In genomic region chr19:19944583-19944880, GRCh38 we compare ENCODE assay signal across 34 cellular contexts. TPM values are rescaled to one million over a fixed set of nuclear protein-coding genes. Genes with fewer than 3 reads are reported as not detected.
DNase-seq lines count a peak whose midpoint lies in the region; ATAC-seq, FAIRE-seq and TF ChIP-seq lines count a peak whose summit lies in the region.
"Had no signal": no experiment of that assay in that cellular context is flagged by ENCODE, and none has a peak within 500 bp of the region (broad histone marks: within the 10 kb centered on the region; RNA-seq: fewer than 3 reads in every experiment).

No MANE protein-coding gene starts in this region.

- no TSS peak for BruUV-seq in K562 (replicated peaks; lab: Mats Ljungman, UMichigan)

- H3K27ac Mint-ChIP-seq in endothelial cell (ENCODE audit: unreplicated experiment): no peak overlapping the region
- no peak overlapping the region for H3K27ac Mint-ChIP-seq in osteocyte (ENCODE audit: unreplicated experiment)
- H3K27ac Mint-ChIP-seq in immature natural killer cell: no peak overlapping the region
- no peak overlapping the region for H3K27ac Mint-ChIP-seq in activated CD8-positive, alpha-beta T cell treated with anti-CD3 and anti-CD28 coated beads for 36 hours
- H3K27ac Mint-ChIP-seq: B cell; CD14-positive monocyte; CD4-positive, alpha-beta memory T cell; CD4-positive, alpha-beta T cell; CD4-positive, CD25-positive, alpha-beta regulatory T cell; CD8-positive, alpha-beta memory T cell; CD8-positive, alpha-beta T cell had no signal

- H3K4me3 Mint-ChIP-seq in endothelial cell (ENCODE audit: unreplicated experiment): peak overlapping the region; percentile 6
- H3K4me3 Mint-ChIP-seq in osteocyte (ENCODE audit: unreplicated experiment): no peak overlapping the region
- no peak overlapping the region for H3K4me3 Mint-ChIP-seq in immature natural killer cell
- no peak overlapping the region for H3K4me3 Mint-ChIP-seq in activated CD8-positive, alpha-beta T cell treated with anti-CD3 and anti-CD28 coated beads for 36 hours
- H3K4me3 Mint-ChIP-seq: B cell; CD14-positive monocyte; CD4-positive, alpha-beta memory T cell; CD4-positive, alpha-beta T cell; CD4-positive, CD25-positive, alpha-beta regulatory T cell; CD8-positive, alpha-beta memory T cell; CD8-positive, alpha-beta T cell had no signal

- TF ChIP-seq RAD21 in K562 (CRISPR knock-in tag; conservative IDR thresholded peaks at IDR 0.05 in 1 of 2, IDR thresholded peaks at IDR 0.05 in 1 of 2): no peak

- TF ChIP-seq CTCF in K562 (IDR thresholded peaks at IDR 0.05 in 2 of 3, conservative IDR thresholded peaks at IDR 0.05 in 1 of 3; ENCODE audit: insufficient read depth in 2 of 3, low read depth in 1 of 3, low read length in 3 of 3) (no peak), endothelial cell (IDR thresholded peaks at IDR 0.05; ENCODE audit: unreplicated experiment) (no peak), osteocyte (IDR thresholded peaks at IDR 0.05) (no peak)
- TF ChIP-seq CTCF in activated CD8-positive, alpha-beta T cell treated with anti-CD3 and anti-CD28 coated beads for 36 hours (IDR thresholded peaks at IDR 0.05): no peak

- no peaks in the 10 kb centered on the region for H3K36me3 ChIP-seq in K562 (ENCODE audit: control insufficient read depth, insufficient read depth, low read length)
- H3K36me3 ChIP-seq: BE2C had no signal

- H3K4me3 ChIP-seq in K562: no peak overlapping the region
- H3K4me3 ChIP-seq: A549; BLaER1; BLaER1 treated with 17β-estradiol and CSF1 and Interleukin-3, amounts not matched to agents 10 nM and 100 nM had no signal

- peak overlapping the region; percentile 61 for H3K27ac ChIP-seq in K562 (ENCODE audit: extremely low read depth, low read depth, low read length)
- H3K27ac ChIP-seq: 22Rv1; A549; BLaER1; BLaER1 treated with 17β-estradiol and CSF1 and Interleukin-3, amounts not matched to agents 10 nM and 100 nM; C4-2B had no signal

- WGBS in K562 (ENCODE audit: insufficient coverage, low coverage, missing lambda C conversion rate): 5% methylated on average over 3 of the region's 3 CpGs

- no peaks in the 10 kb centered on the region for H4K20me1 ChIP-seq in K562 (replicated peaks; ENCODE audit: control insufficient read depth, insufficient read depth, low read length)
- H4K20me1 ChIP-seq: BLaER1; BLaER1 treated with 17β-estradiol and CSF1 and Interleukin-3, amounts not matched to agents 10 nM and 100 nM had no signal

- H3K79me2 ChIP-seq in K562 (ENCODE audit: control insufficient read depth, insufficient read depth, low read length): no peaks in the 10 kb centered on the region

- H3K27me3 Mint-ChIP-seq in endothelial cell (ENCODE audit: unreplicated experiment) (peaks cover 1% of the 10 kb centered on the region), osteocyte (ENCODE audit: unreplicated experiment) (no peaks in the 10 kb centered on the region), immature natural killer cell (ENCODE audit: low read depth in 3 of 3) (no peaks in the 10 kb centered on the region)
- H3K27me3 Mint-ChIP-seq in activated CD8-positive, alpha-beta T cell treated with anti-CD3 and anti-CD28 coated beads for 36 hours: no peaks in the 10 kb centered on the region
- H3K27me3 Mint-ChIP-seq: CD4-positive, CD25-positive, alpha-beta regulatory T cell had no signal

- no peaks in the 10 kb centered on the region for H3K27me3 ChIP-seq in K562 (ENCODE audit: control insufficient read depth in 2 of 2, insufficient read depth in 2 of 2, low read length in 2 of 2)
- H3K27me3 ChIP-seq: BE2C; BLaER1; BLaER1 treated with 17β-estradiol and CSF1 and Interleukin-3, amounts not matched to agents 10 nM and 100 nM had no signal

- peak overlapping the region; percentile 68; the same call in 1 of the 2 replicates for H2AFZ ChIP-seq in K562 (ENCODE audit: low read depth, low read length)

- in situ Hi-C loops in K562 (cut with MboI): no loop called here

- peaks cover 0 to 10% of the 10 kb centered on the region in 2 experiments; a peak in 3 of 5 replicates for H3K4me1 ChIP-seq in K562 (replicated peaks in 1 of 2; ENCODE audit: control insufficient read depth in 2 of 2, insufficient read depth in 2 of 2, low read length in 2 of 2)
- H3K4me1 ChIP-seq: A549, BE2C, Caco-2 had no signal

- no peaks in the 10 kb centered on the region for H3K4me1 Mint-ChIP-seq in endothelial cell (ENCODE audit: unreplicated experiment)
- no peaks in the 10 kb centered on the region for H3K4me1 Mint-ChIP-seq in osteocyte (ENCODE audit: unreplicated experiment)
- H3K4me1 Mint-ChIP-seq in immature natural killer cell: no peaks in the 10 kb centered on the region
- H3K4me1 Mint-ChIP-seq in activated CD8-positive, alpha-beta T cell treated with anti-CD3 and anti-CD28 coated beads for 36 hours (ENCODE audit: low read depth): no peaks in the 10 kb centered on the region
- H3K4me1 Mint-ChIP-seq: B cell; CD14-positive monocyte; CD4-positive, alpha-beta memory T cell; CD4-positive, CD25-positive, alpha-beta regulatory T cell; CD8-positive, alpha-beta memory T cell had no signal

- H3K9me1 ChIP-seq in K562 (ENCODE audit: control insufficient read depth, insufficient read depth, low read length): no peaks in the 10 kb centered on the region

- peaks cover 1% of the 10 kb centered on the region; the same call in 1 of the 2 replicates for H3K9me3 ChIP-seq in K562 (replicated peaks; ENCODE audit: control insufficient read depth, insufficient read depth, low read depth, low read length)
- H3K9me3 ChIP-seq: A549, BE2C, Caco-2 had no signal

- no peaks in the 10 kb centered on the region for H3K9me3 Mint-ChIP-seq in endothelial cell (ENCODE audit: unreplicated experiment)
- peaks cover 40% of the 10 kb centered on the region for H3K9me3 Mint-ChIP-seq in osteocyte (ENCODE audit: unreplicated experiment)
- H3K9me3 Mint-ChIP-seq in immature natural killer cell: peaks cover 0 to 13% (median 8%) of the 10 kb centered on the region in 6 donors
- H3K9me3 Mint-ChIP-seq in activated CD8-positive, alpha-beta T cell treated with anti-CD3 and anti-CD28 coated beads for 36 hours: peaks cover 21% of the 10 kb centered on the region

- CTCF ChIA-PET in K562 (lab: Yijun Ruan, JAX; ENCODE audit: low intra/inter-chr PET ratio): no interaction called here
- CTCF ChIA-PET in activated CD8-positive, alpha-beta T cell treated with anti-CD3 and anti-CD28 coated beads for 36 hours (lab: Charles Lee): no interaction called here

- peaks cover 16% of the 10 kb centered on the region for H3K36me3 Mint-ChIP-seq in endothelial cell (ENCODE audit: low read depth, unreplicated experiment)
- no peaks in the 10 kb centered on the region for H3K36me3 Mint-ChIP-seq in osteocyte (ENCODE audit: unreplicated experiment)
- peaks cover 0 to 4% (median 2%) of the 10 kb centered on the region in 3 donors for H3K36me3 Mint-ChIP-seq in immature natural killer cell
- no peaks in the 10 kb centered on the region for H3K36me3 Mint-ChIP-seq in activated CD8-positive, alpha-beta T cell treated with anti-CD3 and anti-CD28 coated beads for 36 hours (ENCODE audit: low read depth)
- H3K36me3 Mint-ChIP-seq: CD14-positive monocyte; CD4-positive, alpha-beta memory T cell; CD8-positive, alpha-beta memory T cell; CD8-positive, alpha-beta T cell had no signal

- ATAC-seq in K562 (no peak; the same call in 2 of the 3 replicates), GM21515 (IDR thresholded peaks at IDR 0.05; ENCODE audit: unreplicated experiment) (no peak)
- ATAC-seq in activated CD8-positive, alpha-beta T cell treated with anti-CD3 and anti-CD28 coated beads for 36 hours: no peak
- ATAC-seq: A549; CD8-positive, alpha-beta T cell had no signal

- intact Hi-C loops in K562 (cut with micrococcal nuclease): loop anchor here (10.0 kb wide), 1 partner anchor 80 kb away; the partner anchor contains the start of gene ZNF253
- intact Hi-C loops in activated CD8-positive, alpha-beta T cell treated with anti-CD3 and anti-CD28 coated beads for 36 hours (cut with micrococcal nuclease): no loop called here

- peak overlapping the region in 1 of 2 experiments; percentile 26; a peak in 1 of 4 replicates for H3K9ac ChIP-seq in K562 (ENCODE audit: insufficient read depth in 1 of 2, low read depth in 2 of 2, low read length in 2 of 2)
- H3K9ac ChIP-seq: BLaER1; BLaER1 treated with 17β-estradiol and CSF1 and Interleukin-3, amounts not matched to agents 10 nM and 100 nM had no signal

- TF ChIP-seq POLR2A in K562 (conservative IDR thresholded peaks at IDR 0.05): no peak

- TF ChIP-seq EP300 in K562 (IDR thresholded peaks at IDR 0.05; ENCODE audit: low read length): no peak

- POLR2A ChIA-PET in K562 (lab: Yijun Ruan, JAX): interaction anchor here (0.6 to 1.2 kb wide), 2 partner anchors 9 to 72 kb away, joined by 3 to 4 read pairs; no protein-coding TSS in a partner anchor
- POLR2A ChIA-PET in activated CD8-positive, alpha-beta T cell treated with anti-CD3 and anti-CD28 coated beads for 36 hours (lab: Charles Lee): no interaction called here

- DNase-seq in K562 (ENCODE audit: extremely low read depth in 1 of 4, low spot score in 3 of 4) (no peak), endothelial cell (ENCODE audit: low spot score) (no peak), osteocyte (ENCODE audit: extremely low spot score, unreplicated experiment) (peak; percentile 54), immature natural killer cell (no peak)
- no peak for DNase-seq in activated CD8-positive, alpha-beta T cell treated with anti-CD3 and anti-CD28 coated beads for 36 hours
- DNase-seq: 8988T; ACHN; AML-193; BE2C; Caco-2; Calu3; CD4-positive, alpha-beta memory T cell; CD4-positive, alpha-beta T cell; CD4-positive, CD25-positive, alpha-beta regulatory T cell; CD8-positive, alpha-beta memory T cell; CD8-positive, alpha-beta T cell; COR-L47; DMS 273 treated with DMSO at 0.1 percent for 48 hours; DMS153; DMS53; DMS79; DMS79 treated with DMSO at 0.1 percent for 48 hours; DND-41; EL had no signal

- FAIRE-seq in K562 (lab: Jason Lieb, UNC): no peak
- FAIRE-seq: A204.1, A549, D721Med had no signal

- peak overlapping the region; percentile 51 for H3K4me2 ChIP-seq in K562 (ENCODE audit: insufficient read depth, low read length)
- H3K4me2 ChIP-seq: A549; BLaER1; BLaER1 treated with 17β-estradiol and CSF1 and Interleukin-3, amounts not matched to agents 10 nM and 100 nM had no signal

RNA-seq across cellular contexts. Expression of gene ZNF93, which starts 43.8 kb away (rescaled TPM):
- 16.7 and 33.6 TPM in 2 replicates for total RNA-seq in K562 (2011; cell fraction: chromatin; rRNA removed; ENCODE audit: low replicate concordance)
- total RNA-seq in K562 (2011; cell fraction: nucleolus; rRNA removed): 15.0 and 22.9 TPM in 2 replicates
- total RNA-seq in K562 (2011; cell fraction: nucleoplasm; rRNA removed): 27.9 and 42.9 TPM in 2 replicates
- total RNA-seq in K562 (2014; rRNA removed) (11.1 and 11.4 TPM in 2 replicates), K562 (2014; rRNA removed; fragmentation: Illumina TruSeq; extraction: Trizol) (23.4 and 24.0 TPM in 2 replicates), K562 (2015; rRNA removed; fragmentation: Illumina TruSeq; extraction: Trizol) (23.9 and 24.0 TPM in 2 replicates), K562 (2021) (11.6 and 14.1 TPM in 2 replicates), endothelial cell (ENCODE audit: unreplicated experiment) (30.4 TPM), osteocyte (4.7 and 5.6 TPM in 2 replicates)
- polyA plus RNA-seq in K562 (2011; rRNA removed) (7.3 and 12.0 TPM in 2 replicates), K562 (2014; fragmentation: Illumina TruSeq; extraction: Trizol) (19.9 and 26.3 TPM in 2 replicates), K562 (2014; fragmentation: Nextera tagmentation; extraction: Ambion mirVana) (10 to 100 TPM; 17.1 to 26.3 TPM), K562 (2014; rRNA removed) (13.5 and 16.7 TPM in 2 replicates), immature natural killer cell (1 to 10 TPM; 2.8 to 5.3 (median 4.8) TPM)
- polyA plus RNA-seq in K562 (2011; cell fraction: cytosol; rRNA removed): 6.1 and 6.6 TPM in 2 replicates
- 4.2 and 6.2 TPM in 2 replicates for polyA plus RNA-seq in K562 (2011; cell fraction: nucleus; rRNA removed)
- polyA plus RNA-seq in K562 (2012): 11.8 and 36.1 TPM in 2 replicates
- 15.3 and 18.9 TPM in 2 replicates for polyA minus RNA-seq in K562 (2011; rRNA and poly(A)+ RNA removed)
- polyA minus RNA-seq in K562 (2011; cell fraction: cytosol; rRNA and poly(A)+ RNA removed): 4.0 and 7.7 TPM in 2 replicates
- polyA minus RNA-seq in K562 (2011; cell fraction: nucleus; rRNA and poly(A)+ RNA removed): 7.4 and 9.8 TPM in 2 replicates
- total RNA-seq in activated CD8-positive, alpha-beta T cell treated with anti-CD3 and anti-CD28 coated beads for 36 hours: 10 to 100 TPM; 17.2 to 17.8 TPM
- polyA plus RNA-seq: A549 had no signal
